13 cellular contexts compared by ENCODE assay signal in the genomic region with DNA sequence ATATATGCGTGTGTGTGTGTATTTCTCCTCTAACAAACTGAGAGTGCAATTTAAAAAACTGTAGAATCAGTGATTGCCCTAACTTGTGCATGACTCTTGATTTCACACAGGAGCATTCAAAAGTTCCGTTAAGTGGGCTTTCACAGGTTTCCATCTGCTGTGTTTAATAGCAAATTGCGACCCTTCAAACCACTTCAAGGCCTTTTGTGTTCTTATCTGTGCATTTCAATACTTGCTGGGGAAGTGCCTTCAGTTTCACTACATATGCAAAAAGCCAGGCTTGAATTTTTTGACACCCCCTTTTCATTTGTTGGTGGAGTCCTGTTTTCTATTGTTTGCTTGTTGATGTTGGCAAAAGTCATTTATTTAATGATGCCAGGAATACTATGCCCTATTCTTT. TPM values are rescaled to one million over a fixed set of nuclear protein-coding genes. Genes with fewer than 3 reads are reported as not detected.
A peak's percentile ranks its signal among the peaks of the same experiment; 100 is the strongest.
DNase-seq lines count a peak whose midpoint lies in the region; ATAC-seq and TF ChIP-seq lines count a peak whose summit lies in the region.
"Had no signal": no experiment of that assay in that cellular context is flagged by ENCODE, and none has a peak within 500 bp of the region (broad histone marks: within the 10 kb centered on the region; RNA-seq: fewer than 3 reads in every experiment).

No MANE protein-coding gene starts in this region.

- H3K27me3 ChIP-seq in Loucy (ENCODE audit: insufficient read depth, low read length, poor library complexity, severe bottlenecking) (no peaks in the 10 kb centered on the region), neural cell (ENCODE audit: insufficient read depth, low read depth, low read length) (peaks cover 7% of the 10 kb centered on the region)
- H3K27me3 ChIP-seq: gastroesophageal sphincter had no signal

- H3K27ac ChIP-seq in neural cell (ENCODE audit: low read length), result no peak overlapping the region
- H3K27ac ChIP-seq: KMS-11, PC-9 had no signal

- no peak for TF ChIP-seq RAD21 in neural cell (conservative IDR thresholded peaks at IDR 0.05)

- H3K27me3 Mint-ChIP-seq in activated naive CD8-positive, alpha-beta T cell treated with anti-CD3 and anti-CD28 coated beads, Interleukin-2, amount 10 ng/mL, durations not matched to agents 7 days and 5 days, result peaks cover 13% of the 10 kb centered on the region
- H3K27me3 Mint-ChIP-seq: memory B cell had no signal

- H3K4me3 ChIP-seq in Loucy (ENCODE audit: low read length, poor library complexity, severe bottlenecking) (peak overlapping the region; percentile 74), neural cell (ENCODE audit: low read length) (no peak overlapping the region)
- H3K4me3 ChIP-seq: PC-9 had no signal

- H3K9me3 Mint-ChIP-seq in activated naive CD8-positive, alpha-beta T cell treated with anti-CD3 and anti-CD28 coated beads, Interleukin-2, amount 10 ng/mL, durations not matched to agents 7 days and 5 days, result no peaks in the 10 kb centered on the region
- H3K9me3 Mint-ChIP-seq: activated T-cell treated with anti-CD3 and anti-CD28 coated beads, Interleukin-2, amount 50 U/mL, for 4 hours; memory B cell had no signal

- H3K4me2 ChIP-seq in Loucy (ENCODE audit: low read depth, low read length, poor library complexity, severe bottlenecking) (peak overlapping the region; percentile 85), neural cell (ENCODE audit: low read length) (peak overlapping the region; percentile 6)
- H3K4me2 ChIP-seq: KMS-11, PC-9 had no signal

- H3K36me3 ChIP-seq in Loucy (ENCODE audit: insufficient read depth, low read length), result no peaks in the 10 kb centered on the region
- no peaks in the 10 kb centered on the region for H3K36me3 ChIP-seq in neural cell (ENCODE audit: insufficient read depth, low read length)
- H3K36me3 ChIP-seq: gastroesophageal sphincter had no signal

- peak overlapping the region; percentile 92 for H3K27ac Mint-ChIP-seq in activated naive CD8-positive, alpha-beta T cell treated with anti-CD3 and anti-CD28 coated beads, Interleukin-2, amount 10 ng/mL, durations not matched to agents 7 days and 5 days
- H3K27ac Mint-ChIP-seq: memory B cell had no signal

- H3K4me3 Mint-ChIP-seq in activated naive CD8-positive, alpha-beta T cell treated with anti-CD3 and anti-CD28 coated beads, Interleukin-2, amount 10 ng/mL, durations not matched to agents 7 days and 5 days, result peak overlapping the region; percentile 65

- no peak for ATAC-seq in activated naive CD8-positive, alpha-beta T cell treated with anti-CD3 and anti-CD28 coated beads, Interleukin-2, amount 10 ng/mL, durations not matched to agents 7 days and 5 days (ENCODE audit: low read depth)
- no peak for ATAC-seq in GM19452 (IDR thresholded peaks at IDR 0.05; ENCODE audit: unreplicated experiment)
- no peak for ATAC-seq in HG02642 (IDR thresholded peaks at IDR 0.05; ENCODE audit: poor library complexity, unreplicated experiment)

- TF ChIP-seq POLR2A in erythroblast (IDR thresholded peaks at IDR 0.05; ENCODE audit: low read length), result no peak

- H3K9me3 ChIP-seq in Loucy (ENCODE audit: insufficient read depth, low read depth, low read length) (no peaks in the 10 kb centered on the region), neural cell (ENCODE audit: low read length) (no peaks in the 10 kb centered on the region)
- H3K9me3 ChIP-seq: gastroesophageal sphincter had no signal

- H3K79me2 ChIP-seq in Loucy (ENCODE audit: insufficient read depth, low read length), result no peaks in the 10 kb centered on the region
- peaks cover 5% of the 10 kb centered on the region for H3K79me2 ChIP-seq in neural cell (replicated peaks; ENCODE audit: insufficient read depth, low read length)

- H3F3A ChIP-seq in Loucy (ENCODE audit: low read depth) (peaks cover 4% of the 10 kb centered on the region; the same call in 1 of the 2 replicates), neural cell (ENCODE audit: insufficient read depth, low read length, poor library complexity, severe bottlenecking) (peaks cover 3% of the 10 kb centered on the region)

- TF ChIP-seq CTCF in Loucy (conservative IDR thresholded peaks at IDR 0.05; ENCODE audit: low read length), result no peak
- TF ChIP-seq CTCF in neural cell (IDR thresholded peaks at IDR 0.05; ENCODE audit: poor library complexity, severe bottlenecking), result no peak

- DNase-seq in NCI-H2081 (lab: John Stamatoyannopoulos, UW) (peak; percentile 24 to 81), NCI-H2081 treated with DMSO at 0.1 percent for 48 hours (lab: John Stamatoyannopoulos, UW) (no peak), erythroblast (lab: John Stamatoyannopoulos, UW) (no peak)
- DNase-seq in activated naive CD8-positive, alpha-beta T cell treated with anti-CD3 and anti-CD28 coated beads, Interleukin-2, amount 10 ng/mL, durations not matched to agents 7 days and 5 days, result no peak

- no peaks in the 10 kb centered on the region for H3K36me3 Mint-ChIP-seq in activated naive CD8-positive, alpha-beta T cell treated with anti-CD3 and anti-CD28 coated beads, Interleukin-2, amount 10 ng/mL, durations not matched to agents 7 days and 5 days
- H3K36me3 Mint-ChIP-seq: memory B cell had no signal

- TF ChIP-seq EP300 in neural cell (conservative IDR thresholded peaks at IDR 0.05; ENCODE audit: poor library complexity, severe bottlenecking), result no peak

- H3K9ac ChIP-seq in Loucy (ENCODE audit: low read depth, low read length, poor library complexity, severe bottlenecking) (peak overlapping the region; percentile 72), neural cell (ENCODE audit: low read length) (no peak overlapping the region)
- H3K9ac ChIP-seq: KMS-11 had no signal

- H3K4me1 ChIP-seq in Loucy (ENCODE audit: insufficient read depth, low read length, poor library complexity, severe bottlenecking), result peaks cover 39% of the 10 kb centered on the region

- H3K9me2 ChIP-seq in Loucy (replicated peaks; ENCODE audit: low read depth, low read length) (no peaks in the 10 kb centered on the region), neural cell (ENCODE audit: insufficient read depth, low read length) (no peaks in the 10 kb centered on the region)

- H2AFZ ChIP-seq in Loucy (ENCODE audit: low read length), result peak overlapping the region; percentile 84; the same call in 1 of the 2 replicates
- no peak overlapping the region for H2AFZ ChIP-seq in neural cell (ENCODE audit: low read depth, low read length)
- H2AFZ ChIP-seq: PC-9 had no signal

- POLR2A ChIA-PET in activated naive CD8-positive, alpha-beta T cell treated with anti-CD3 and anti-CD28 coated beads, Interleukin-2, amount 10 ng/mL, durations not matched to agents 7 days and 5 days (lab: Charles Lee), result interaction anchor here (1.8 kb wide), 1 partner anchor 53 kb away, joined by 4 read pairs; no protein-coding TSS in a partner anchor

- H4K20me1 ChIP-seq in Loucy (ENCODE audit: insufficient read depth, low read length, poor library complexity, severe bottlenecking) (no peaks in the 10 kb centered on the region), neural cell (ENCODE audit: insufficient read depth) (no peaks in the 10 kb centered on the region)

- peaks cover 31% of the 10 kb centered on the region for H3K4me1 Mint-ChIP-seq in activated naive CD8-positive, alpha-beta T cell treated with anti-CD3 and anti-CD28 coated beads, Interleukin-2, amount 10 ng/mL, durations not matched to agents 7 days and 5 days

TF ChIP-seq in neural cell, 6 proteins besides CTCF, POLR2A, EP300 and RAD21:
- no peak for TF ChIP-seq MXI1 (conservative IDR thresholded peaks at IDR 0.05; ENCODE audit: poor library complexity, severe bottlenecking)
- no peak for TF ChIP-seq TAF1 (IDR thresholded peaks at IDR 0.05; ENCODE audit: low read depth)

RNA-seq across cellular contexts. Expression of a gene that starts 52.7 kb away (rescaled TPM):
- total RNA-seq in activated naive CD8-positive, alpha-beta T cell treated with anti-CD3 and anti-CD28 coated beads, Interleukin-2, amount 10 ng/mL, durations not matched to agents 7 days and 5 days, result 10 to 100 TPM in 1 of 2 experiments, 1 to 10 TPM in 1; 9.1 to 10.1 TPM
- 0.98 and 1.1 TPM in 2 replicates for polyA plus RNA-seq in neural cell
- 0.35 and 2.2 TPM in 2 replicates for polyA minus RNA-seq in neural cell

Comparison
In these comparisons a context has a peak if more than half of its experiments do, and no peak if none do; other contexts are left out.
1. DNase-seq: peak in NCI-H2081 (2 of 2); none in NCI-H2081 treated with DMSO at 0.1 percent for 48 hours (single experiment), activated naive CD8-positive, alpha-beta T cell treated with anti-CD3 and anti-CD28 coated beads, Interleukin-2, amount 10 ng/mL, durations not matched to agents 7 days and 5 days (single experiment) and erythroblast (0 of 2).